8 cellular contexts compared by ENCODE assay signal in the genomic region with DNA sequence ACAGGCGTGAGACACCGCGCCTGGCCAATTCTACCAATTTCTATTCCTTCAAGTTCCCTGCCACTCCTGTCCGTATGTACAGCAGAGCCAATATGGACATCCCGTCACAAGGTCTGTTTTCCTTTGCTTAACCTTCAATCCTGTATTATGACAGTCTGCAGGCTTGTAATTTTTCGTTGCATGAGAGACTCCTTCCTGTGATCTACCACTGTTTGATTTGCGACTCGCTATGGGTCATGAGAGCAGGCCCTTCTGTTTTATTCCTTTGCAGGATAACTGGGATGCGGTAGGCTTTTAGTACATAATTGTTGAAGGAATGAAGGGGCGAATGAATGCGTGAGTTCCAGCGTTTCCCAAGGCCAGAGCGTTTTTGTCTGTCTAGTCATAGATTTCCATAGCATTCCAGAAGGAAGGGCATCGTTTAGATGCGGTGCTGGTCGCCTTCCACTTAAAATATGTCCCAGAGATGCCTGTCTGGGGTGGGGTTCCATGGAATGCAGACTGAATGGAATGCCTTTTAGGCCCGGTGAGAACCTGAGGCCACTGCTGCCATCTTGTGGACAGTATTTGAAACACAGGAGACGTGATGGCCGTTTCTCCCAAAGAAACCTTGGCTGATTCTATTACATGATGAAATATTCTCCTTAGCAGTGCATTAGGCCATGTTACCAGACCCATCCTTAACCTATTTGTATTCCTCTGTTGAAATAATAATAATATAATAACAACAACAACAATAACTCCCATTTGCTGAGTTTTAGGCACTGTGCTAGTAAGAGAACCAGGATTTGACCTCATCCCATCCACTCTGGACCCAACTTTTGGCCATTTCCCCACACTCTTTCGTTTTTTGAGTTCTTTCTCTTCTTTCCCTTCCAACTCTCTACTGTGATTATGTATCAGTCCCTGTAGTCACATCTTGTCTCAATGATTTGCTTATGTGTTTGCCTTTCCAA.
DNase-seq lines count a peak whose midpoint lies in the region; ATAC-seq and TF ChIP-seq lines count a peak whose summit lies in the region.

No MANE protein-coding gene starts in this region.

- H3K9ac ChIP-seq in smooth muscle cell (ENCODE audit: low read depth): no peak overlapping the region

- no peaks in the 10 kb centered on the region for H3K9me3 ChIP-seq in smooth muscle cell (replicated peaks; ENCODE audit: low read depth)

- TF ChIP-seq CTCF in astrocyte of the spinal cord (IDR thresholded peaks at IDR 0.05; ENCODE audit: low read depth, low read length) (peak; percentile 74), smooth muscle cell (IDR thresholded peaks at IDR 0.05; ENCODE audit: borderline replicate concordance, insufficient read depth, poor library complexity, severe bottlenecking) (peak; percentile 75)

- H3K79me2 ChIP-seq in smooth muscle cell (ENCODE audit: low read depth): no peaks in the 10 kb centered on the region

- H2AFZ ChIP-seq in smooth muscle cell (ENCODE audit: low read depth): no peak overlapping the region

- H3K4me3 ChIP-seq in astrocyte of the spinal cord (ENCODE audit: low read depth, low read length) (no peak overlapping the region), smooth muscle cell (no peak overlapping the region)

- H3K36me3 ChIP-seq in smooth muscle cell (ENCODE audit: low read depth): no peaks in the 10 kb centered on the region

- 32% methylated on average over 20 of the region's 20 CpGs for WGBS in smooth muscle cell (ENCODE audit: low lambda C conversion rate)

- H3K27ac ChIP-seq in smooth muscle cell (ENCODE audit: low read depth): no peak overlapping the region

- H3F3A ChIP-seq in smooth muscle cell (ENCODE audit: low read depth): no peaks in the 10 kb centered on the region

- peak overlapping the region; percentile 1 for H3K4me2 ChIP-seq in smooth muscle cell

- H3K27me3 ChIP-seq in smooth muscle cell (ENCODE audit: low read depth): no peaks in the 10 kb centered on the region

- in situ Hi-C loops in astrocyte of the spinal cord (cut with HindIII; ENCODE audit: low sequenced_read_pairs): loop anchor here (25.0 kb wide), 1 partner anchor 202 kb away; no protein-coding TSS in a partner anchor

- DNase-seq in ELF-1 (ENCODE audit: low read depth, low spot score) (peak; percentile 96), KG1 (lab: John Stamatoyannopoulos, UW) (peak; percentile 45), SW480 (ENCODE audit: low spot score) (peak; percentile 93), astrocyte of the spinal cord (ENCODE audit: low read depth, low spot score) (peak; percentile 82), iPS DF 19.7 (ENCODE audit: low read depth, low spot score) (peak; percentile 90), smooth muscle cell (lab: John Stamatoyannopoulos, UW; ENCODE audit: unreplicated experiment) (peak; percentile 4)

- no peaks in the 10 kb centered on the region for H3K4me1 ChIP-seq in smooth muscle cell (ENCODE audit: low read depth)

- no peaks in the 10 kb centered on the region for H4K20me1 ChIP-seq in smooth muscle cell (ENCODE audit: low read depth)

- ATAC-seq in GM18909 (IDR thresholded peaks at IDR 0.05; ENCODE audit: poor library complexity, unreplicated experiment) (no peak), HG02938 (IDR thresholded peaks at IDR 0.05; ENCODE audit: unreplicated experiment) (no peak)

Comparison
In these comparisons a context has a peak if more than half of its experiments do, and no peak if none do; other contexts are left out.
1. DNase-seq: peak in every context shown above with its lines; median percentile 96 in ELF-1; 93 in SW480; 90 in iPS DF 19.7; 82 in astrocyte of the spinal cord; 45 in KG1; 4 in smooth muscle cell.